7 cellular contexts compared by ENCODE assay signal in genomic region chr4:84101653-84102625, GRCh38.
DNase-seq lines count a peak whose midpoint lies in the region; ATAC-seq, FAIRE-seq and TF ChIP-seq lines count a peak whose summit lies in the region.
"Not testable (repeated sequence)": the region's sequence is repeated elsewhere in the genome, so short reads cannot be mapped to it uniquely, and the experiment has no call there.

No MANE protein-coding gene starts in this region.

- peak; percentile 97 for FAIRE-seq in D721Med (lab: Jason Lieb, UNC)

- not testable (repeated sequence) for DNase-seq in D721Med (ENCODE audit: insufficient read length, low spot score)
- DNase-seq in NCI-H524 (lab: John Stamatoyannopoulos, UW) (peak; percentile 22 to 47), NCI-H526 treated with DMSO at 0.1 percent for 48 hours (lab: John Stamatoyannopoulos, UW) (peak; percentile 88), NCI-H82 treated with DMSO at 0.1 percent for 48 hours (lab: John Stamatoyannopoulos, UW; ENCODE audit: unreplicated experiment) (peak; percentile 80), WERI-Rb-1 (peak; percentile 74), retina (peak; percentile 5)

- H3K36me3 ChIP-seq in WERI-Rb-1: not testable (repeated sequence)

- H3K4me3 ChIP-seq in WERI-Rb-1 (ENCODE audit: low read depth, low read length): not testable (repeated sequence)

- peak; percentile 60 for ATAC-seq in GM18867 (IDR thresholded peaks at IDR 0.05; ENCODE audit: unreplicated experiment)

- H3K9me3 ChIP-seq in WERI-Rb-1 (ENCODE audit: severe bottlenecking): not testable (repeated sequence)

- H3K27me3 ChIP-seq in WERI-Rb-1 (ENCODE audit: insufficient read depth, low read depth, severe bottlenecking): not testable (repeated sequence)

- H3K27ac ChIP-seq in WERI-Rb-1: not testable (repeated sequence)

- TF ChIP-seq CTCF in D721Med (IDR thresholded peaks at IDR 0.05; ENCODE audit: insufficient read depth, missing control alignments); WERI-Rb-1 (IDR thresholded peaks at IDR 0.05; ENCODE audit: low read depth, low read length): not testable (repeated sequence)
